In genomic region chr3:98901465-98902174, GRCh38 we compare ENCODE assay signal across 1 cellular context.
TF ChIP-seq lines count a peak whose summit lies in the region.

DCBLD2 (minus strand) TSS chr3:98901695; CDS start chr3:98901326, 369 bp downstream.

TF ChIP-seq in HepG2, 621 proteins besides CTCF, POLR2A, EP300 and RAD21 (continued from another document and continues in another):
- TF ChIP-seq ZNF576 (CRISPR knock-in tag; IDR thresholded peaks at IDR 0.05) (peak; percentile 50; the same call in 1 of the 2 replicates), ZMYM2 (CRISPR knock-in tag; IDR thresholded peaks at IDR 0.05) (no peak), FOXP1 (IDR thresholded peaks at IDR 0.05) (no peak), FOXP1 (CRISPR knock-in tag; IDR thresholded peaks at IDR 0.05) (no peak), ZNF589 (CRISPR knock-in tag; conservative IDR thresholded peaks at IDR 0.05) (no peak), ZNF232 (CRISPR knock-in tag; IDR thresholded peaks at IDR 0.05; ENCODE audit: borderline replicate concordance) (no peak; the same call in 1 of the 2 replicates), GABPB1 (CRISPR knock-in tag; IDR thresholded peaks at IDR 0.05) (peak; percentile 88), TBP (CRISPR knock-in tag; IDR thresholded peaks at IDR 0.05) (0 out of 2 replicates have a peak, but pooled peaks have one; percentile 58), ZNF749 (CRISPR knock-in tag; IDR thresholded peaks at IDR 0.05; ENCODE audit: borderline replicate concordance) (0 out of 2 replicates have a peak, but pooled peaks have one; percentile 68), KLF6 (CRISPR knock-in tag; IDR thresholded peaks at IDR 0.05) (peak; percentile 94), HES4 (CRISPR knock-in tag; IDR thresholded peaks at IDR 0.05; ENCODE audit: borderline replicate concordance) (peak; percentile 43; the same call in 1 of the 2 replicates), ZNF292 (CRISPR knock-in tag; IDR thresholded peaks at IDR 0.05; ENCODE audit: borderline replicate concordance, low read depth) (peak; percentile 44; the same call in 1 of the 2 replicates), ZNF543 (CRISPR knock-in tag; IDR thresholded peaks at IDR 0.05) (peak; percentile 72), DPF2 (CRISPR knock-in tag; IDR thresholded peaks at IDR 0.05; ENCODE audit: borderline replicate concordance, low read depth) (no peak), ISL2 (CRISPR knock-in tag; IDR thresholded peaks at IDR 0.05) (no peak), ZNF577 (CRISPR knock-in tag; IDR thresholded peaks at IDR 0.05; ENCODE audit: borderline replicate concordance, low read depth) (no peak), USF2 (IDR thresholded peaks at IDR 0.05; ENCODE audit: low read depth, low read length) (no peak), USF2 (CRISPR knock-in tag; IDR thresholded peaks at IDR 0.05; ENCODE audit: borderline replicate concordance) (no peak), RARG (CRISPR knock-in tag; IDR thresholded peaks at IDR 0.05; ENCODE audit: low read depth) (no peak; the same call in 1 of the 2 replicates), MEF2D (CRISPR knock-in tag; IDR thresholded peaks at IDR 0.05) (no peak), HNF4A (CRISPR knock-in tag; IDR thresholded peaks at IDR 0.05) (no peak), EZH2 (conservative IDR thresholded peaks at IDR 0.05; ENCODE audit: low read depth, low read length) (no peak), ZNF569 (CRISPR knock-in tag; IDR thresholded peaks at IDR 0.05; ENCODE audit: borderline replicate concordance) (no peak), SNAPC4 (CRISPR knock-in tag; IDR thresholded peaks at IDR 0.05) (no peak), LCORL (IDR thresholded peaks at IDR 0.05) (no peak), LCORL (CRISPR knock-in tag; IDR thresholded peaks at IDR 0.05) (peak; percentile 92), ZNF558 (CRISPR knock-in tag; IDR thresholded peaks at IDR 0.05; ENCODE audit: borderline replicate concordance) (no peak), ZNF10 (CRISPR knock-in tag; IDR thresholded peaks at IDR 0.05; ENCODE audit: borderline replicate concordance, low read depth) (no peak), GZF1 (CRISPR knock-in tag; IDR thresholded peaks at IDR 0.05) (no peak), CSRNP1 (CRISPR knock-in tag; IDR thresholded peaks at IDR 0.05) (peak; percentile 79; the same call in 1 of the 2 replicates), ZEB1 (IDR thresholded peaks at IDR 0.05; ENCODE audit: insufficient replicate concordance, low read depth) (no peak), ZBTB2 (CRISPR knock-in tag; IDR thresholded peaks at IDR 0.05; ENCODE audit: low read depth) (no peak), GATAD2A (CRISPR knock-in tag; IDR thresholded peaks at IDR 0.05) (no peak; the same call in 1 of the 2 replicates), ZFAT (CRISPR knock-in tag; conservative IDR thresholded peaks at IDR 0.05) (no peak), STAT6 (CRISPR knock-in tag; IDR thresholded peaks at IDR 0.05; ENCODE audit: borderline replicate concordance) (no peak), ZNF549 (CRISPR knock-in tag; IDR thresholded peaks at IDR 0.05) (peak; percentile 68; the same call in 1 of the 2 replicates), ZNF432 (CRISPR knock-in tag; IDR thresholded peaks at IDR 0.05; ENCODE audit: borderline replicate concordance) (no peak), GABPA (IDR thresholded peaks at IDR 0.05; ENCODE audit: low read depth, low read length) (no peak; the same call in none of the 2 replicates), GABPA (CRISPR knock-in tag; IDR thresholded peaks at IDR 0.05; ENCODE audit: low read depth) (peak; percentile 73), TBX3 (IDR thresholded peaks at IDR 0.05; ENCODE audit: borderline replicate concordance) (no peak), PHF21A (CRISPR knock-in tag; IDR thresholded peaks at IDR 0.05) (peak; percentile 89; the same call in 1 of the 2 replicates), NFRKB (IDR thresholded peaks at IDR 0.05) (no peak), ZNF629 (CRISPR knock-in tag; conservative IDR thresholded peaks at IDR 0.05) (no peak), PAF1 (CRISPR knock-in tag; IDR thresholded peaks at IDR 0.05) (no peak), ZNF792 (CRISPR knock-in tag; IDR thresholded peaks at IDR 0.05) (no peak), ZNF3 (CRISPR knock-in tag; IDR thresholded peaks at IDR 0.05) (no peak), PAX8 (CRISPR knock-in tag; IDR thresholded peaks at IDR 0.05; ENCODE audit: borderline replicate concordance) (0 out of 2 replicates have a peak, but pooled peaks have one; percentile 57), ZBTB1 (CRISPR knock-in tag; IDR thresholded peaks at IDR 0.05; ENCODE audit: borderline replicate concordance) (no peak), ZNF777 (CRISPR knock-in tag; IDR thresholded peaks at IDR 0.05) (peak; percentile 79; the same call in 1 of the 2 replicates), RFXANK (CRISPR knock-in tag; IDR thresholded peaks at IDR 0.05) (no peak), SCMH1 (CRISPR knock-in tag; IDR thresholded peaks at IDR 0.05; ENCODE audit: borderline replicate concordance) (no peak), MAFG (CRISPR knock-in tag; IDR thresholded peaks at IDR 0.05) (no peak), LRRFIP1 (CRISPR knock-in tag; conservative IDR thresholded peaks at IDR 0.05) (no peak), ZNF33B (CRISPR knock-in tag; IDR thresholded peaks at IDR 0.05) (no peak), TFDP2 (CRISPR knock-in tag; IDR thresholded peaks at IDR 0.05) (peak; percentile 23; the same call in 1 of the 2 replicates)
